ENCODE assay signal across 22 cellular contexts in genomic region chr4:147965056-147965455, GRCh38.
DNase-seq lines count a peak whose midpoint lies in the region; ATAC-seq and TF ChIP-seq lines count a peak whose summit lies in the region.
"Had no signal": no experiment of that assay in that cellular context is flagged by ENCODE, and none has a peak within 500 bp of the region (broad histone marks: within the 10 kb centered on the region; RNA-seq: fewer than 3 reads in every experiment).

No MANE protein-coding gene starts in this region.

- POLR2A ChIA-PET in IMR-90 (lab: Charles Lee; ENCODE audit: unreplicated experiment) = no interaction called here

- no CpG with 5 or more reads among the region's 3 CpGs for WGBS in IMR-90 (ENCODE audit: extremely low coverage in 2 of 2, insufficient read length in 1 of 2), 2 experiments
- 18 to 65% (median 34%) methylated on average over 3 of the region's 3 CpGs for WGBS in stomach, 5 donors
- 94% methylated on average over 3 of the region's 3 CpGs; no CpG with 5 or more reads in 1 of the 2 experiments for WGBS in endodermal cell (ENCODE audit: insufficient coverage in 1 of 2, insufficient read length in 1 of 2), 2 experiments

- peak overlapping the region; percentile 62; the same call in 1 of the 2 replicates for H3K4me2 ChIP-seq in IMR-90 (ENCODE audit: low read depth, low read length)
- H3K4me2 ChIP-seq: PC-9 had no signal

- CTCF ChIA-PET in IMR-90 (lab: Yijun Ruan, JAX) = no interaction called here

- intact Hi-C loops in IMR-90 (cut with micrococcal nuclease) (no loop called here), left colon (cut with DNase I, micrococcal nuclease) (no loop called here), stomach (cut with DNase I; ENCODE audit: low total_unique reads) (no loop called here), left ventricle myocardium inferior (cut with micrococcal nuclease) (no loop called here)

- H3K27me3 Mint-ChIP-seq in endodermal cell (ENCODE audit: insufficient read depth) = no peaks in the 10 kb centered on the region
- H3K27me3 Mint-ChIP-seq: CD4-positive, CD25-positive, alpha-beta regulatory T cell had no signal

- no peak overlapping the region for H2AK9ac ChIP-seq in IMR-90 (replicated peaks; ENCODE audit: low read depth, low read length, poor library complexity)

- no peak for TF ChIP-seq RAD21 in IMR-90 (IDR thresholded peaks at IDR 0.05; ENCODE audit: low read length)

- H2AFZ ChIP-seq in IMR-90 (replicated peaks; ENCODE audit: low read length, poor library complexity) = no peak overlapping the region
- H2AFZ ChIP-seq: PC-9 had no signal

- H3K9me3 ChIP-seq in IMR-90 (ENCODE audit: control insufficient read depth, insufficient read depth, low read length) = no peaks in the 10 kb centered on the region
- H3K9me3 ChIP-seq in stomach = no peaks in the 10 kb centered on the region
- H3K9me3 ChIP-seq in endodermal cell (ENCODE audit: control insufficient read depth, low read length) = no peaks in the 10 kb centered on the region
- H3K9me3 ChIP-seq in left ventricle myocardium inferior (replicated peaks) = no peaks in the 10 kb centered on the region
- H3K9me3 ChIP-seq: MG63, SJCRH30 had no signal

- no peak for TF ChIP-seq POLR2A in IMR-90 (IDR thresholded peaks at IDR 0.05; ENCODE audit: low read depth, low read length)
- TF ChIP-seq POLR2A in stomach (IDR thresholded peaks at IDR 0.05) = no peak

- no peak overlapping the region for H3K4me3 Mint-ChIP-seq in endodermal cell
- H3K4me3 Mint-ChIP-seq: CD4-positive, CD25-positive, alpha-beta regulatory T cell had no signal

- no peaks in the 10 kb centered on the region for H4K20me1 ChIP-seq in IMR-90 (ENCODE audit: insufficient read depth, low read length)

- H3K4ac ChIP-seq in IMR-90 (ENCODE audit: low read depth, low read length) = peak overlapping the region; percentile 79

- H3K9ac ChIP-seq in IMR-90 (ENCODE audit: low read depth, low read length) (no peak overlapping the region; the same call in 1 of the 2 replicates), endodermal cell (ENCODE audit: extremely low read depth, low read length, poor library complexity, severe bottlenecking) (no peak overlapping the region)

- peak overlapping the region; percentile 52 for H2BK120ac ChIP-seq in IMR-90 (ENCODE audit: low read depth, low read length)

- peak overlapping the region; percentile 52; the same call in 1 of the 2 replicates for H3K23ac ChIP-seq in IMR-90 (ENCODE audit: low read depth, low read length)

- peak overlapping the region; percentile 86 for H4K91ac ChIP-seq in IMR-90 (ENCODE audit: insufficient read depth, low read depth, low read length)

- peaks cover 15% of the 10 kb centered on the region for H3K4me1 Mint-ChIP-seq in endodermal cell

- peak overlapping the region; percentile 46; the same call in 1 of the 2 replicates for H2BK20ac ChIP-seq in IMR-90 (ENCODE audit: low read depth, low read length)

- H3K36me3 ChIP-seq in IMR-90 (ENCODE audit: control insufficient read depth, insufficient read depth, low read length) (peaks cover 7% of the 10 kb centered on the region), stomach (peaks cover 5 to 31% (median 22%) of the 10 kb centered on the region in 4 donors), endodermal cell (ENCODE audit: control insufficient read depth, insufficient read depth, low read length) (no peaks in the 10 kb centered on the region), left ventricle myocardium inferior (peaks cover 37% of the 10 kb centered on the region)
- H3K36me3 ChIP-seq: MG63 had no signal

- H3K27ac ChIP-seq in IMR-90 (ENCODE audit: insufficient read depth, low read length) = peak overlapping the region; percentile 82; the same call in 1 of the 2 replicates
- H3K27ac ChIP-seq in VCaP = peak overlapping the region; percentile 30
- H3K27ac ChIP-seq in stomach = peak overlapping the region in 1 of 5 donors; percentile 34
- H3K27ac ChIP-seq in endodermal cell (ENCODE audit: low read depth, low read length) = no peak overlapping the region
- no peak overlapping the region for H3K27ac ChIP-seq in foreskin keratinocyte
- H3K27ac ChIP-seq in left ventricle myocardium inferior (replicated peaks) = no peak overlapping the region
- H3K27ac ChIP-seq: PC-9, RWPE1, SJCRH30 had no signal

- in situ Hi-C loops in IMR-90 (cut with MboI; ENCODE audit: low sequenced_read_pairs) = no loop called here

- peak overlapping the region; percentile 84 for H3K18ac ChIP-seq in IMR-90 (ENCODE audit: low read depth, low read length)

- H3K4me1 ChIP-seq in IMR-90 (ENCODE audit: control insufficient read depth, insufficient read depth, low read length) (peaks cover 15% of the 10 kb centered on the region), stomach (peaks cover 12 to 50% (median 27%) of the 10 kb centered on the region in 4 donors), endodermal cell (ENCODE audit: control insufficient read depth, insufficient read depth, low read length) (no peaks in the 10 kb centered on the region), foreskin keratinocyte (no peaks in the 10 kb centered on the region), left ventricle myocardium inferior (peaks cover 19% of the 10 kb centered on the region)
- H3K4me1 ChIP-seq: SJCRH30 had no signal

- H3K4me3 ChIP-seq in IMR-90 (ENCODE audit: insufficient read depth, low read depth, low read length) (no peak overlapping the region), stomach (no peak overlapping the region), endodermal cell (ENCODE audit: low read length) (no peak overlapping the region), left ventricle myocardium inferior (no peak overlapping the region)
- H3K4me3 ChIP-seq: MG63, PC-9, SJCRH30 had no signal

- H4K5ac ChIP-seq in IMR-90 (ENCODE audit: low read depth, low read length) = peak overlapping the region; percentile 85

- H2BK15ac ChIP-seq in IMR-90 (ENCODE audit: low read depth, low read length) = peak overlapping the region; percentile 72; the same call in 1 of the 3 replicates

- H3K14ac ChIP-seq in IMR-90 (replicated peaks; ENCODE audit: low read depth, low read length) = peak overlapping the region; percentile 38; the same call in 1 of the 2 replicates

- DNase-seq in IMR-90 (no peak), left colon (peak; percentile 16 to 37), stomach (peak; percentile 66), endodermal cell (no peak), foreskin keratinocyte (no peak), left ventricle myocardium inferior (no peak)
- DNase-seq: CD4-positive, CD25-positive, alpha-beta regulatory T cell; COR-L47; DMS 273 treated with DMSO at 0.1 percent for 48 hours; Kasumi-1; MG63; NCI-H1048; NCI-H1417 treated with DMSO at 0.1 percent for 48 hours; NCI-H187; NCI-H446; NCI-H526; PC-9 had no signal

- ATAC-seq in IMR-90 (ENCODE audit: low read depth) (no peak), left colon (peak; percentile 90), HG02852 (IDR thresholded peaks at IDR 0.05; ENCODE audit: unreplicated experiment) (no peak), foreskin keratinocyte (no peak)
- ATAC-seq: HCT116 had no signal

- H3K27me3 ChIP-seq in IMR-90 (ENCODE audit: control insufficient read depth, insufficient read depth, low read length) = no peaks in the 10 kb centered on the region
- no peaks in the 10 kb centered on the region for H3K27me3 ChIP-seq in stomach
- no peaks in the 10 kb centered on the region for H3K27me3 ChIP-seq in endodermal cell (ENCODE audit: control insufficient read depth, insufficient read depth, low read length, poor library complexity, severe bottlenecking)
- H3K27me3 ChIP-seq in foreskin keratinocyte = no peaks in the 10 kb centered on the region
- no peaks in the 10 kb centered on the region for H3K27me3 ChIP-seq in left ventricle myocardium inferior (ENCODE audit: low read depth)
- H3K27me3 ChIP-seq: MG63, SJCRH30 had no signal

- peaks cover 6% of the 10 kb centered on the region; the same call in 1 of the 2 replicates for H3K9me1 ChIP-seq in IMR-90 (ENCODE audit: insufficient read depth, low read length)

- H3K27ac Mint-ChIP-seq in endodermal cell = no peak overlapping the region
- H3K27ac Mint-ChIP-seq: CD4-positive, CD25-positive, alpha-beta regulatory T cell had no signal

- TF ChIP-seq EP300 in stomach (IDR thresholded peaks at IDR 0.05) = no peak

- no peaks in the 10 kb centered on the region for H3K36me3 Mint-ChIP-seq in endodermal cell (ENCODE audit: low read depth)

- dilution Hi-C loops in IMR-90 (cut with HindIII; ENCODE audit: low sequenced_read_pairs, unreplicated experiment) = no loop called here

- H3K79me1 ChIP-seq in IMR-90 (ENCODE audit: low read depth in 1 of 2, low read length in 2 of 2) = peaks cover 12 to 19% of the 10 kb centered on the region in 2 experiments

- no TSS peak for BruUV-seq in IMR-90 (replicated peaks; lab: Mats Ljungman, UMichigan)

- H4K8ac ChIP-seq in IMR-90 (ENCODE audit: low read depth in 2 of 2, low read length in 2 of 2) = peak overlapping the region in 1 of 2 experiments; percentile 64; a peak in 1 of 4 replicates

- peak overlapping the region; percentile 31 for H2BK5ac ChIP-seq in IMR-90 (ENCODE audit: low read depth, low read length, poor library complexity, severe bottlenecking)

- TF ChIP-seq CTCF in IMR-90 (conservative IDR thresholded peaks at IDR 0.05; ENCODE audit: low read depth, low read length) (no peak), VCaP (conservative IDR thresholded peaks at IDR 0.05) (no peak), stomach (IDR thresholded peaks at IDR 0.05) (no peak), endodermal cell (conservative IDR thresholded peaks at IDR 0.05) (no peak), foreskin keratinocyte (conservative IDR thresholded peaks at IDR 0.05) (no peak), left ventricle myocardium inferior (IDR thresholded peaks at IDR 0.05; ENCODE audit: borderline replicate concordance) (no peak)

- H3K9me3 Mint-ChIP-seq in endodermal cell = no peaks in the 10 kb centered on the region

- no peak overlapping the region; the same call in 1 of the 2 replicates for H2AK5ac ChIP-seq in IMR-90 (ENCODE audit: low read depth, low read length)

- H3K56ac ChIP-seq in IMR-90 (ENCODE audit: extremely low read depth, insufficient read depth, low read length) = no peak overlapping the region

TF ChIP-seq in IMR-90, 13 proteins besides CTCF, POLR2A, EP300 and RAD21 (continues in another document):
- TF ChIP-seq SMC3 (IDR thresholded peaks at IDR 0.05; ENCODE audit: low read depth, low read length) = no peak
- TF ChIP-seq FOS (IDR thresholded peaks at IDR 0.05; ENCODE audit: low read depth, low read length) = no peak
- no peak for TF ChIP-seq CHD1 (IDR thresholded peaks at IDR 0.05; ENCODE audit: low read depth, low read length)
- no peak for TF ChIP-seq MAFK (IDR thresholded peaks at IDR 0.05; ENCODE audit: low read depth, low read length)
- no peak for TF ChIP-seq MXI1 (IDR thresholded peaks at IDR 0.05; ENCODE audit: borderline replicate concordance, low read depth, low read length)
- TF ChIP-seq USF2 (IDR thresholded peaks at IDR 0.05; ENCODE audit: low read depth, low read length) = no peak

Comparison
In these comparisons a context has a peak if more than half of its experiments do, and no peak if none do; other contexts are left out.
1. DNase-seq: peak in left colon (2 of 2) and stomach (single experiment); none in IMR-90 (single experiment), endodermal cell (single experiment), foreskin keratinocyte (0 of 2) and left ventricle myocardium inferior (single experiment).
2. H3K27ac ChIP-seq: peak in IMR-90 (single experiment) and VCaP (single experiment); none in endodermal cell (single experiment), foreskin keratinocyte (single experiment) and left ventricle myocardium inferior (single experiment).